Comparison of ENCODE assay signal across 9 cellular contexts in the genomic region with DNA sequence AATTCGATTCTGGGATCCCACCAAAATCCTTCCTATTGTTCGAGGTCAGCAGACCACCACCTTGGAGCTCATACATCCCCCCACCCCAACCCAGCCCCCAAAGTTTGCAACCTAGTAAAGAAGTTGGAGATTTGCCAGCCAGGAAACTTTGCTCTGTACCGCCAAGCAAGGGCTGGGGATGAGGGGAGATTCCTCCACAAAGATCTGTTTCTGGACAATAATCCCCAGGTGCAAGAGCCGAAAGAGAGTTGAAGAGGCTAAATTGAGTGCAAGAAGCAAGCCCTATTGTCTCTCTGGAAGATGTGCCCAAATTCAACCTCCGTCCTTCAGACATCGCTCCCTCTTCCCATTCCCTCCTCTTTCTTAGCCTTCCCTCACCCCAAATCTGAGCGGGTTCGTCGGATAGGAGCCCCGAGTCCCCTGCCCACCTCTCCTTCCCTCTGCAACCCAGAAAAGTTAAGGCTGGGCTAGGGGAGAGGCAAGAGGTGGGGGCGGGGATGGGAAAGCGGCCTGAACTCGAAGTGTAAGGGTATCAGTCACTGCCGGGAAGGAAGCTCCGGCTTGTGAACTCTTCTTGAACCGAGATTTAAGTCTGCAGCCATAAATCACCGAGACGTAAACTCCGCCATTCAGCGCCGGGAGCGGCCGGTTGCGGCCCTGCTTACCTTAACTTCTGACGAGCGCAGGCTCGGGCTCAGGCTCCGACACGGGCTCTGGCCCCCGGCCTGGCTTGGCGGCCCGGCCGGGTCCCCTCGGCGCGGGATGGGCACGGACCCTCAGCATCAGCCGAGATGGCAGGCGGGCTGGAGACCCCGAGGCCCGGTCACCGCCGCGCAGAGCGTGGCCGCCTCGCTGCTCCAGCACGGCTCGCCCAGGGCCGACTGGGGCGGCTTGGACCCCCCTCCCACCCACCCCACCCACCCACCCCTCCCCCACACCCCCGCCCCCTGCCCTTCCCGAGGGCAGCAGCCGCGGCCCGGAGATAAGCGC. TPM values are rescaled to one million over a fixed set of nuclear protein-coding genes. Genes with fewer than 3 reads are reported as not detected.
A peak's percentile ranks its signal among the peaks of the same experiment; 100 is the strongest.
DNase-seq lines count a peak whose midpoint lies in the region; ATAC-seq and TF ChIP-seq lines count a peak whose summit lies in the region.
"Had no signal": no experiment of that assay in that cellular context is flagged by ENCODE, and none has a peak within 500 bp of the region (broad histone marks: within the 10 kb centered on the region; RNA-seq: fewer than 3 reads in every experiment).

No MANE protein-coding gene starts in this region.

- ATAC-seq in psoas muscle (peak; percentile 48 to 88 (median 84)), GM21360 (IDR thresholded peaks at IDR 0.05; ENCODE audit: unreplicated experiment) (no peak), HG02571 (IDR thresholded peaks at IDR 0.05; ENCODE audit: unreplicated experiment) (no peak)

- H3K27ac ChIP-seq in SJSA1 (peak overlapping the region; percentile 83), left ventricle myocardium inferior (replicated peaks) (peak overlapping the region; percentile 58), psoas muscle (peak overlapping the region; percentile 92)

- H3K9me3 ChIP-seq in ES-I3 (ENCODE audit: control insufficient read depth, insufficient read depth, low read length) (no peaks in the 10 kb centered on the region), SJSA1 (replicated peaks) (0 out of 2 replicates have a peak, but pooled peaks cover 2% of the 10 kb centered on the region), left ventricle myocardium inferior (replicated peaks) (no peaks in the 10 kb centered on the region), psoas muscle (no peaks in the 10 kb centered on the region)

- H3K9ac ChIP-seq in ES-I3 (ENCODE audit: low read depth, low read length) = peak overlapping the region; percentile 19; the same call in 1 of the 2 replicates

- DNase-seq in SJSA1 (ENCODE audit: low read depth in 1 of 2, low spot score in 2 of 2) (peak; percentile 71 to 80), left ventricle myocardium inferior (no peak), psoas muscle (peak; percentile 71 to 83), medulla oblongata (ENCODE audit: extremely low spot score) (no peak), SKM-1 (lab: John Stamatoyannopoulos, UW; ENCODE audit: unreplicated experiment) (no peak)
- DNase-seq: effector memory CD4-positive, alpha-beta T cell had no signal

- H3K4me1 ChIP-seq in ES-I3 (ENCODE audit: insufficient read depth, low read length) (no peaks in the 10 kb centered on the region), SJSA1 (replicated peaks) (peaks cover 52% of the 10 kb centered on the region), left ventricle myocardium inferior (peaks cover 36% of the 10 kb centered on the region), psoas muscle (peaks cover 30% of the 10 kb centered on the region)

- TF ChIP-seq CTCF in left ventricle myocardium inferior (IDR thresholded peaks at IDR 0.05; ENCODE audit: borderline replicate concordance) = no peak
- no peak for TF ChIP-seq CTCF in psoas muscle (IDR thresholded peaks at IDR 0.05)

- H3K36me3 ChIP-seq in ES-I3 (ENCODE audit: insufficient read depth, low read length) = no peaks in the 10 kb centered on the region
- peaks cover 10% of the 10 kb centered on the region for H3K36me3 ChIP-seq in SJSA1
- no peaks in the 10 kb centered on the region for H3K36me3 ChIP-seq in left ventricle myocardium inferior
- peaks cover 0 to 2% of the 10 kb centered on the region in 2 donors for H3K36me3 ChIP-seq in psoas muscle (ENCODE audit: insufficient read depth in 1 of 2, low read depth in 1 of 2)

- intact Hi-C loops in left ventricle myocardium inferior (cut with micrococcal nuclease) (no loop called here), psoas muscle (cut with DNase I) (no loop called here)

- H3K4me3 ChIP-seq in SJSA1 = peak overlapping the region; percentile 65
- H3K4me3 ChIP-seq in left ventricle myocardium inferior = peak overlapping the region; percentile 56
- peak overlapping the region; percentile 82 for H3K4me3 ChIP-seq in psoas muscle

- no peaks in the 10 kb centered on the region for H3K27me3 ChIP-seq in SJSA1 (replicated peaks)
- H3K27me3 ChIP-seq in left ventricle myocardium inferior (ENCODE audit: low read depth) = peaks cover 98% of the 10 kb centered on the region
- H3K27me3 ChIP-seq in psoas muscle (ENCODE audit: insufficient read depth in 3 of 3, low read length in 2 of 3) = no peaks in the 10 kb centered on the region

- 17 to 32% (median 17%) methylated on average over 32 to 57 of the region's 57 CpGs for WGBS in psoas muscle, 3 donors

RNA-seq across cellular contexts. Expression of a gene that starts 10.8 kb away (rescaled TPM):
- total RNA-seq in SJSA1 (2014; rRNA removed; shearing (Covaris generic)) = 0.47 and 2.3 TPM in 2 replicates
- not detected for total RNA-seq in left ventricle myocardium inferior
- 1 to 10 TPM in 1 of 4 donors, under 1 TPM in 3; 0.17 to 1.1 (median 0.53) TPM for total RNA-seq in psoas muscle
- polyA plus RNA-seq in psoas muscle = under 1 TPM; 0.23 to 0.42 (median 0.29) TPM

RNA-seq across cellular contexts. Expression of a gene that starts 17.3 kb away (rescaled TPM):
- total RNA-seq in SJSA1 (2014; rRNA removed; shearing (Covaris generic)) = 0.58 TPM in 1 of 2 replicates, not detected in the other
- total RNA-seq in left ventricle myocardium inferior (not detected), psoas muscle (10 to 100 TPM in 2 of 4 donors, 1 to 10 TPM in 2; 7.2 to 11.5 (median 9.1) TPM)
- 10 to 100 TPM in 2 of 3 donors, 1 to 10 TPM in 1; 6.8 to 20.8 (median 12.5) TPM for polyA plus RNA-seq in psoas muscle

RNA-seq across cellular contexts. Expression of a gene that starts 17.5 kb away (rescaled TPM):
- 2.0 and 5.8 TPM in 2 replicates for total RNA-seq in SJSA1 (2014; rRNA removed; shearing (Covaris generic))
- not detected for total RNA-seq in left ventricle myocardium inferior
- under 1 TPM in 2 of 4 donors, not detected in 2; 0.17 to 0.21 TPM for total RNA-seq in psoas muscle
- polyA plus RNA-seq in psoas muscle = under 1 TPM; 0.03 to 0.22 (median 0.22) TPM

RNA-seq across cellular contexts. Expression of a gene that starts 30.2 kb away (rescaled TPM):
- 0.79 and 0.81 TPM in 2 replicates for total RNA-seq in SJSA1 (2014; rRNA removed; shearing (Covaris generic))
- not detected for total RNA-seq in left ventricle myocardium inferior
- total RNA-seq in psoas muscle = 10 to 100 TPM in 1 of 4 donors, 1 to 10 TPM in 3; 4.7 to 18.8 (median 8.1) TPM
- polyA plus RNA-seq in psoas muscle = 1 to 10 TPM; 2.6 to 7.6 (median 4.6) TPM

RNA-seq across cellular contexts. Expression of a gene that starts 34.3 kb away (rescaled TPM):
- 0.79 TPM in 1 of 2 replicates, not detected in the other for total RNA-seq in SJSA1 (2014; rRNA removed; shearing (Covaris generic))
- total RNA-seq in left ventricle myocardium inferior (not detected), psoas muscle (1 to 10 TPM; 2.5 to 3.7 (median 3.1) TPM)
- polyA plus RNA-seq in psoas muscle = 1 to 10 TPM in 2 of 3 donors, under 1 TPM in 1; 0.64 to 3.2 (median 1.5) TPM

Comparison
In these comparisons a context has a peak if more than half of its experiments do, and no peak if none do; other contexts are left out.
1. DNase-seq: peak in SJSA1 (2 of 2) and psoas muscle (2 of 2); none in left ventricle myocardium inferior (single experiment), medulla oblongata (single experiment) and SKM-1 (single experiment).
2. ATAC-seq: peak in psoas muscle (4 of 4); none in GM21360 (single experiment) and HG02571 (single experiment).
3. Peak in every context shown above with its lines, with median percentiles within 50 percentile points of each other: H3K27ac ChIP-seq and H3K4me3 ChIP-seq.